Comparison of ENCODE assay signal across 13 cellular contexts in the genomic region with DNA sequence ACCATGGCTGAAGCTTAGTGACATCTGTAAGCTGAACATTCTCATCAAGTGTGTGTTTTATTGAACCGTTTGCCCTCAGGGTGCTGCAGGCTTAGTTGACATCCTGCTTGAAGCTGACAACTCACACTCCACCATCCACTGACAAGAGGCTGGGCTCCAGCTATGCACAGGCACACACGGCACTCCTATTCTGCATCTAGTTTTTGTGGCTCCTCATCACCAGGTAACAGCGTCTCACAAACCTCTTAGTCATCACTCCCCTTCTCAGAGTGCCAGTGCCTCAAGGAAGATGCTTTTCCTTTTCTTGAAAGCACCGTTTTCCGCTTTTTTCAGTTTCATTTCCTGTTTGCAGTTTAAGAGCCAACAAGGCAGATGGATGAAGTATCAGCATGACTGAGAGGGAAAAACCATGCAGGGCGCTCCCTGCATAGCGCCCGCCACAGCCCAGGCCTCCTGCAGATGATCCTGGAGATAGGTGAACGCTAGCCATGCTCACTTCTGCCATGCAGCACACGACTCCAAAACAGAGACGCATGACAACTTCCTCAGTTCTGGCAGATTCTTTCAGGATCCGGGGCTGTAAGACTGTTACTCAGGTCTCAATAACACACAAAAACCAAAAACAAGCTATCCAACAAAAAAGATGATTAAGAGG.
DNase-seq lines count a peak whose midpoint lies in the region; ATAC-seq and TF ChIP-seq lines count a peak whose summit lies in the region.
"Had no signal": no experiment of that assay in that cellular context is flagged by ENCODE, and none has a peak within 500 bp of the region (broad histone marks: within the 10 kb centered on the region; RNA-seq: fewer than 3 reads in every experiment).

No MANE protein-coding gene starts in this region.

- no peaks in the 10 kb centered on the region for H3K27me3 ChIP-seq in breast epithelium
- H3K27me3 ChIP-seq: vagina had no signal

- H3K9me3 ChIP-seq in breast epithelium: no peaks in the 10 kb centered on the region
- H3K9me3 ChIP-seq: vagina had no signal

- H3K9me3 Mint-ChIP-seq in MCF 10A (ENCODE audit: unreplicated experiment): peaks cover 6% of the 10 kb centered on the region
- H3K9me3 Mint-ChIP-seq in stimulated activated naive CD8-positive, alpha-beta T cell treated with anti-CD3 and anti-CD28 coated beads, Interleukin-15, amount 100 ng/mL, for 72 hours: no peaks in the 10 kb centered on the region

- H3K4me1 ChIP-seq in breast epithelium: no peaks in the 10 kb centered on the region

- POLR2A ChIA-PET in MCF 10A (lab: Yijun Ruan, JAX): interaction anchor here (0.6 to 5.6 kb wide), 9 partner anchors 17 to 125 kb away, joined by 3 to 21 read pairs (median 3); no protein-coding TSS in a partner anchor

- H3K27ac Mint-ChIP-seq in MCF 10A (ENCODE audit: low read depth, unreplicated experiment): peak overlapping the region; percentile 49
- peak overlapping the region in 1 of 2 donors; percentile 18 for H3K27ac Mint-ChIP-seq in stimulated activated naive CD8-positive, alpha-beta T cell treated with anti-CD3 and anti-CD28 coated beads, Interleukin-15, amount 100 ng/mL, for 72 hours
- H3K27ac Mint-ChIP-seq: brain had no signal

- H3K36me3 Mint-ChIP-seq in MCF 10A (ENCODE audit: insufficient read depth, unreplicated experiment): peaks cover 6% of the 10 kb centered on the region
- H3K36me3 Mint-ChIP-seq: brain had no signal

- TF ChIP-seq POLR2A in breast epithelium (IDR thresholded peaks at IDR 0.05): no peak

- CTCF ChIA-PET in MCF 10A (lab: Yijun Ruan, JAX): interaction anchor here (0.6 to 1.3 kb wide), 7 partner anchors 13 to 377 kb away, joined by 3 read pairs; no protein-coding TSS in a partner anchor

- peak; percentile 53 for ATAC-seq in stimulated activated naive CD8-positive, alpha-beta T cell treated with anti-CD3 and anti-CD28 coated beads, Interleukin-15, amount 100 ng/mL, for 72 hours
- no peak for ATAC-seq in GM21723 (IDR thresholded peaks at IDR 0.05; ENCODE audit: unreplicated experiment)
- no peak for ATAC-seq in HG03196 (IDR thresholded peaks at IDR 0.05; ENCODE audit: unreplicated experiment)

- BruUV-seq in MCF 10A (replicated peaks; lab: Mats Ljungman, UMichigan): no TSS peak

- H3K36me3 ChIP-seq in breast epithelium: no peaks in the 10 kb centered on the region
- H3K36me3 ChIP-seq: vagina had no signal

- no peak for TF ChIP-seq CTCF in MCF 10A (IDR thresholded peaks at IDR 0.05; ENCODE audit: unreplicated experiment)
- TF ChIP-seq CTCF in breast epithelium (IDR thresholded peaks at IDR 0.05): no peak

- intact Hi-C loops in MCF 10A (cut with micrococcal nuclease) (loop anchor here (1.0 to 5.0 kb wide), 2 partner anchors 79 to 204 kb away; no protein-coding TSS in a partner anchor), breast epithelium (cut with DNase I; ENCODE audit: low total_unique reads) (no loop called here)

- no peak for DNase-seq in MCF 10A (ENCODE audit: unreplicated experiment)
- no peak for DNase-seq in breast epithelium (ENCODE audit: low spot score in 2 of 2)
- peak; percentile 33 for DNase-seq in activated CD4-positive, alpha-beta T cell treated with anti-CD3 and anti-CD28 coated beads for 48 hours
- DNase-seq in dermis blood vessel endothelial cell: peak; percentile 58
- peak in 1 of 2 donors; percentile 36 for DNase-seq in stimulated activated naive CD8-positive, alpha-beta T cell treated with anti-CD3 and anti-CD28 coated beads, Interleukin-15, amount 100 ng/mL, for 72 hours
- DNase-seq in NCI-H2029 treated with DMSO at 0.1 percent for 48 hours (lab: John Stamatoyannopoulos, UW): no peak
- DNase-seq: GM23248, NCI-H2171 treated with DMSO at 0.1 percent for 48 hours, small intestine had no signal

- no peak overlapping the region for H3K4me3 ChIP-seq in breast epithelium
- H3K4me3 ChIP-seq: GM23248, vagina had no signal

- H3K4me1 Mint-ChIP-seq in MCF 10A (ENCODE audit: insufficient read depth, unreplicated experiment): peaks cover 50% of the 10 kb centered on the region
- peaks cover 66% of the 10 kb centered on the region for H3K4me1 Mint-ChIP-seq in stimulated activated naive CD8-positive, alpha-beta T cell treated with anti-CD3 and anti-CD28 coated beads, Interleukin-15, amount 100 ng/mL, for 72 hours

- no peak overlapping the region for H3K4me3 Mint-ChIP-seq in MCF 10A (ENCODE audit: unreplicated experiment)
- peak overlapping the region in 1 of 2 donors; percentile 49 for H3K4me3 Mint-ChIP-seq in stimulated activated naive CD8-positive, alpha-beta T cell treated with anti-CD3 and anti-CD28 coated beads, Interleukin-15, amount 100 ng/mL, for 72 hours
- H3K4me3 Mint-ChIP-seq: brain had no signal

- no peak overlapping the region for H3K27ac ChIP-seq in breast epithelium
- H3K27ac ChIP-seq: GM23248, vagina had no signal

- H3K27me3 Mint-ChIP-seq in MCF 10A (ENCODE audit: insufficient read depth, unreplicated experiment): no peaks in the 10 kb centered on the region
- no peaks in the 10 kb centered on the region for H3K27me3 Mint-ChIP-seq in stimulated activated naive CD8-positive, alpha-beta T cell treated with anti-CD3 and anti-CD28 coated beads, Interleukin-15, amount 100 ng/mL, for 72 hours

Comparison
In these comparisons a context has a peak if more than half of its experiments do, and no peak if none do; other contexts are left out.
1. DNase-seq: peak in activated CD4-positive, alpha-beta T cell treated with anti-CD3 and anti-CD28 coated beads for 48 hours (single experiment) and dermis blood vessel endothelial cell (single experiment); none in MCF 10A (single experiment), breast epithelium (0 of 2) and NCI-H2029 treated with DMSO at 0.1 percent for 48 hours (single experiment).